1 cellular context compared by ENCODE assay signal in the genomic region with DNA sequence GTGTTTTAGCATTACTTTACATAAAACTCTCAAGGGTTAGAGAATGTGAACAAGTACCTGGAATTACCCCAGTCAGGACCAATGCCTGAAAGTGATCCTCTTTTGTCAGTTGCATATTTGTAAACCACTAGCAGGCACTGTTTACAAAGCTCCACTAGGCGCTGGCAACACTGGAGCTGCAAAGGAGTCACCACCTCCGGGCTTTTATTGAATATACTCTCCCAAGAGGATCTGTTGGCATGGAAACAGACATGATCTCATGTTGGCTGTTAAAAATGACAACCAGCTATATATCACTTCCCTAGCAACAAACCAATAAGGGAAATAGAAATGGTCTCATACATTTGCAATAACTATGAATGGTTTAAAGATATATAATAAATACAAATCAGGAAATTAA.
TF ChIP-seq lines count a peak whose summit lies in the region.

No MANE protein-coding gene starts in this region.

TF ChIP-seq in GM23338, 12 proteins besides CTCF, POLR2A, EP300 and RAD21 (continued from another document):
- no peak for TF ChIP-seq ZNF462 (CRISPR knock-in tag; IDR thresholded peaks at IDR 0.05)
